ENCODE assay signal across 3 cellular contexts in genomic region chr2:120435671-120436459, GRCh38.
TF ChIP-seq lines count a peak whose summit lies in the region.

No MANE protein-coding gene starts in this region.

TF ChIP-seq in A549, 52 proteins besides CTCF, POLR2A, EP300 and RAD21:
- TF ChIP-seq MAZ (IDR thresholded peaks at IDR 0.05; ENCODE audit: borderline replicate concordance, low read depth, low read length) (no peak), NFE2L2 (conservative IDR thresholded peaks at IDR 0.05; ENCODE audit: low read length) (no peak), NR3C1 (IDR thresholded peaks at IDR 0.05) (no peak), CHD4 (IDR thresholded peaks at IDR 0.05; ENCODE audit: borderline replicate concordance) (no peak), MAFK (IDR thresholded peaks at IDR 0.05; ENCODE audit: partially characterized antibody) (no peak), HOXB5 (CRISPR knock-in tag; IDR thresholded peaks at IDR 0.05) (no peak), CBX2 (IDR thresholded peaks at IDR 0.05; ENCODE audit: borderline replicate concordance, low read depth) (no peak), FOXS1 (CRISPR knock-in tag; IDR thresholded peaks at IDR 0.05) (no peak), HOXB13 (CRISPR knock-in tag; IDR thresholded peaks at IDR 0.05; ENCODE audit: low read depth) (no peak), ELK1 (IDR thresholded peaks at IDR 0.05; ENCODE audit: low read depth, low read length) (no peak), HES2 (IDR thresholded peaks at IDR 0.05) (no peak), JUNB (IDR thresholded peaks at IDR 0.05) (no peak)
- TF ChIP-seq, protein P1, sequence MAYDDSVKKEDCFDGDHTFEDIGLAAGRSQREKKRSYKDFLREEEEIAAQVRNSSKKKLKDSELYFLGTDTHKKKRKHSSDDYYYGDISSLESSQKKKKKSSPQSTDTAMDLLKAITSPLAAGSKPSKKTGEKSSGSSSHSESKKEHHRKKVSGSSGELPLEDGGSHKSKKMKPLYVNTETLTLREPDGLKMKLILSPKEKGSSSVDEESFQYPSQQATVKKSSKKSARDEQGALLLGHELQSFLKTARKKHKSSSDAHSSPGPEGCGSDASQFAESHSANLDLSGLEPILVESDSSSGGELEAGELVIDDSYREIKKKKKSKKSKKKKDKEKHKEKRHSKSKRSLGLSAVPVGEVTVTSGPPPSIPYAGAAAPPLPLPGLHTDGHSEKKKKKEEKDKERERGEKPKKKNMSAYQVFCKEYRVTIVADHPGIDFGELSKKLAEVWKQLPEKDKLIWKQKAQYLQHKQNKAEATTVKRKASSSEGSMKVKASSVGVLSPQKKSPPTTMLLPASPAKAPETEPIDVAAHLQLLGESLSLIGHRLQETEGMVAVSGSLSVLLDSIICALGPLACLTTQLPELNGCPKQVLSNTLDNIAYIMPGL (CRISPR knock-in tag; IDR thresholded peaks at IDR 0.05; ENCODE audit: borderline replicate concordance) = no peak
- TF ChIP-seq, protein P2, sequence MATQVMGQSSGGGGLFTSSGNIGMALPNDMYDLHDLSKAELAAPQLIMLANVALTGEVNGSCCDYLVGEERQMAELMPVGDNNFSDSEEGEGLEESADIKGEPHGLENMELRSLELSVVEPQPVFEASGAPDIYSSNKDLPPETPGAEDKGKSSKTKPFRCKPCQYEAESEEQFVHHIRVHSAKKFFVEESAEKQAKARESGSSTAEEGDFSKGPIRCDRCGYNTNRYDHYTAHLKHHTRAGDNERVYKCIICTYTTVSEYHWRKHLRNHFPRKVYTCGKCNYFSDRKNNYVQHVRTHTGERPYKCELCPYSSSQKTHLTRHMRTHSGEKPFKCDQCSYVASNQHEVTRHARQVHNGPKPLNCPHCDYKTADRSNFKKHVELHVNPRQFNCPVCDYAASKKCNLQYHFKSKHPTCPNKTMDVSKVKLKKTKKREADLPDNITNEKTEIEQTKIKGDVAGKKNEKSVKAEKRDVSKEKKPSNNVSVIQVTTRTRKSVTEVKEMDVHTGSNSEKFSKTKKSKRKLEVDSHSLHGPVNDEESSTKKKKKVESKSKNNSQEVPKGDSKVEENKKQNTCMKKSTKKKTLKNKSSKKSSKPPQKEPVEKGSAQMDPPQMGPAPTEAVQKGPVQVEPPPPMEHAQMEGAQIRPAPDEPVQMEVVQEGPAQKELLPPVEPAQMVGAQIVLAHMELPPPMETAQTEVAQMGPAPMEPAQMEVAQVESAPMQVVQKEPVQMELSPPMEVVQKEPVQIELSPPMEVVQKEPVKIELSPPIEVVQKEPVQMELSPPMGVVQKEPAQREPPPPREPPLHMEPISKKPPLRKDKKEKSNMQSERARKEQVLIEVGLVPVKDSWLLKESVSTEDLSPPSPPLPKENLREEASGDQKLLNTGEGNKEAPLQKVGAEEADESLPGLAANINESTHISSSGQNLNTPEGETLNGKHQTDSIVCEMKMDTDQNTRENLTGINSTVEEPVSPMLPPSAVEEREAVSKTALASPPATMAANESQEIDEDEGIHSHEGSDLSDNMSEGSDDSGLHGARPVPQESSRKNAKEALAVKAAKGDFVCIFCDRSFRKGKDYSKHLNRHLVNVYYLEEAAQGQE (IDR thresholded peaks at IDR 0.05) = no peak
TF ChIP-seq in A549: peak in this region for 0.

TF ChIP-seq in IMR-90, 13 proteins besides CTCF, POLR2A, EP300 and RAD21:
- TF ChIP-seq MXI1 (IDR thresholded peaks at IDR 0.05; ENCODE audit: borderline replicate concordance, low read depth, low read length) (no peak), MAFK (IDR thresholded peaks at IDR 0.05; ENCODE audit: low read depth, low read length) (no peak), RFX5 (IDR thresholded peaks at IDR 0.05; ENCODE audit: low read depth, low read length) (no peak), ELK1 (IDR thresholded peaks at IDR 0.05; ENCODE audit: borderline replicate concordance, low read depth, low read length) (no peak), NFE2L2 (IDR thresholded peaks at IDR 0.05; ENCODE audit: low read depth, low read length) (no peak), CEBPB (IDR thresholded peaks at IDR 0.05; ENCODE audit: low read depth, low read length) (no peak), BHLHE40 (IDR thresholded peaks at IDR 0.05; ENCODE audit: low read depth, low read length) (no peak), MAZ (IDR thresholded peaks at IDR 0.05; ENCODE audit: borderline replicate concordance, low read depth, low read length) (no peak), FOS (IDR thresholded peaks at IDR 0.05; ENCODE audit: low read depth, low read length) (no peak), CHD1 (IDR thresholded peaks at IDR 0.05; ENCODE audit: low read depth, low read length) (no peak), RCOR1 (IDR thresholded peaks at IDR 0.05; ENCODE audit: insufficient replicate concordance, low read length) (no peak), SMC3 (IDR thresholded peaks at IDR 0.05; ENCODE audit: low read depth, low read length) (no peak)
- TF ChIP-seq, protein P3, sequence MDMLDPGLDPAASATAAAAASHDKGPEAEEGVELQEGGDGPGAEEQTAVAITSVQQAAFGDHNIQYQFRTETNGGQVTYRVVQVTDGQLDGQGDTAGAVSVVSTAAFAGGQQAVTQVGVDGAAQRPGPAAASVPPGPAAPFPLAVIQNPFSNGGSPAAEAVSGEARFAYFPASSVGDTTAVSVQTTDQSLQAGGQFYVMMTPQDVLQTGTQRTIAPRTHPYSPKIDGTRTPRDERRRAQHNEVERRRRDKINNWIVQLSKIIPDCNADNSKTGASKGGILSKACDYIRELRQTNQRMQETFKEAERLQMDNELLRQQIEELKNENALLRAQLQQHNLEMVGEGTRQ (IDR thresholded peaks at IDR 0.05; ENCODE audit: low read depth, low read length) = no peak

TF ChIP-seq in H1, 55 proteins besides CTCF, POLR2A, EP300 and RAD21:
- TF ChIP-seq SP2 (IDR thresholded peaks at IDR 0.05; ENCODE audit: low read length) (no peak), ASH2L (IDR thresholded peaks at IDR 0.05; ENCODE audit: low read length) (no peak), CBX5 (IDR thresholded peaks at IDR 0.05; ENCODE audit: low read depth, low read length) (no peak), CBX8 (IDR thresholded peaks at IDR 0.05; ENCODE audit: borderline replicate concordance, low read depth, low read length) (no peak), CHD1 (IDR thresholded peaks at IDR 0.05; ENCODE audit: low read depth, low read length) (no peak), BCL11A (IDR thresholded peaks at IDR 0.05; ENCODE audit: low read depth in 2 of 2, low read length in 2 of 2) (no peak), TBP (IDR thresholded peaks at IDR 0.05; ENCODE audit: low read depth, low read length) (no peak), SIN3A (conservative IDR thresholded peaks at IDR 0.05 in 1 of 2, IDR thresholded peaks at IDR 0.05 in 1 of 2; ENCODE audit: low read depth in 1 of 2, low read length in 2 of 2) (no peak), EZH2 (IDR thresholded peaks at IDR 0.05; ENCODE audit: low read depth, low read length, severe bottlenecking) (no peak), CEBPB (IDR thresholded peaks at IDR 0.05; ENCODE audit: low read depth, low read length) (no peak), SIX5 (IDR thresholded peaks at IDR 0.05; ENCODE audit: low read depth, low read length) (no peak), HDAC6 (IDR thresholded peaks at IDR 0.05; ENCODE audit: low read depth, low read length) (no peak), HDAC2 (IDR thresholded peaks at IDR 0.05; ENCODE audit: borderline replicate concordance in 1 of 2, low read depth in 2 of 2, low read length in 2 of 2) (no peak)
- TF ChIP-seq, protein P4, sequence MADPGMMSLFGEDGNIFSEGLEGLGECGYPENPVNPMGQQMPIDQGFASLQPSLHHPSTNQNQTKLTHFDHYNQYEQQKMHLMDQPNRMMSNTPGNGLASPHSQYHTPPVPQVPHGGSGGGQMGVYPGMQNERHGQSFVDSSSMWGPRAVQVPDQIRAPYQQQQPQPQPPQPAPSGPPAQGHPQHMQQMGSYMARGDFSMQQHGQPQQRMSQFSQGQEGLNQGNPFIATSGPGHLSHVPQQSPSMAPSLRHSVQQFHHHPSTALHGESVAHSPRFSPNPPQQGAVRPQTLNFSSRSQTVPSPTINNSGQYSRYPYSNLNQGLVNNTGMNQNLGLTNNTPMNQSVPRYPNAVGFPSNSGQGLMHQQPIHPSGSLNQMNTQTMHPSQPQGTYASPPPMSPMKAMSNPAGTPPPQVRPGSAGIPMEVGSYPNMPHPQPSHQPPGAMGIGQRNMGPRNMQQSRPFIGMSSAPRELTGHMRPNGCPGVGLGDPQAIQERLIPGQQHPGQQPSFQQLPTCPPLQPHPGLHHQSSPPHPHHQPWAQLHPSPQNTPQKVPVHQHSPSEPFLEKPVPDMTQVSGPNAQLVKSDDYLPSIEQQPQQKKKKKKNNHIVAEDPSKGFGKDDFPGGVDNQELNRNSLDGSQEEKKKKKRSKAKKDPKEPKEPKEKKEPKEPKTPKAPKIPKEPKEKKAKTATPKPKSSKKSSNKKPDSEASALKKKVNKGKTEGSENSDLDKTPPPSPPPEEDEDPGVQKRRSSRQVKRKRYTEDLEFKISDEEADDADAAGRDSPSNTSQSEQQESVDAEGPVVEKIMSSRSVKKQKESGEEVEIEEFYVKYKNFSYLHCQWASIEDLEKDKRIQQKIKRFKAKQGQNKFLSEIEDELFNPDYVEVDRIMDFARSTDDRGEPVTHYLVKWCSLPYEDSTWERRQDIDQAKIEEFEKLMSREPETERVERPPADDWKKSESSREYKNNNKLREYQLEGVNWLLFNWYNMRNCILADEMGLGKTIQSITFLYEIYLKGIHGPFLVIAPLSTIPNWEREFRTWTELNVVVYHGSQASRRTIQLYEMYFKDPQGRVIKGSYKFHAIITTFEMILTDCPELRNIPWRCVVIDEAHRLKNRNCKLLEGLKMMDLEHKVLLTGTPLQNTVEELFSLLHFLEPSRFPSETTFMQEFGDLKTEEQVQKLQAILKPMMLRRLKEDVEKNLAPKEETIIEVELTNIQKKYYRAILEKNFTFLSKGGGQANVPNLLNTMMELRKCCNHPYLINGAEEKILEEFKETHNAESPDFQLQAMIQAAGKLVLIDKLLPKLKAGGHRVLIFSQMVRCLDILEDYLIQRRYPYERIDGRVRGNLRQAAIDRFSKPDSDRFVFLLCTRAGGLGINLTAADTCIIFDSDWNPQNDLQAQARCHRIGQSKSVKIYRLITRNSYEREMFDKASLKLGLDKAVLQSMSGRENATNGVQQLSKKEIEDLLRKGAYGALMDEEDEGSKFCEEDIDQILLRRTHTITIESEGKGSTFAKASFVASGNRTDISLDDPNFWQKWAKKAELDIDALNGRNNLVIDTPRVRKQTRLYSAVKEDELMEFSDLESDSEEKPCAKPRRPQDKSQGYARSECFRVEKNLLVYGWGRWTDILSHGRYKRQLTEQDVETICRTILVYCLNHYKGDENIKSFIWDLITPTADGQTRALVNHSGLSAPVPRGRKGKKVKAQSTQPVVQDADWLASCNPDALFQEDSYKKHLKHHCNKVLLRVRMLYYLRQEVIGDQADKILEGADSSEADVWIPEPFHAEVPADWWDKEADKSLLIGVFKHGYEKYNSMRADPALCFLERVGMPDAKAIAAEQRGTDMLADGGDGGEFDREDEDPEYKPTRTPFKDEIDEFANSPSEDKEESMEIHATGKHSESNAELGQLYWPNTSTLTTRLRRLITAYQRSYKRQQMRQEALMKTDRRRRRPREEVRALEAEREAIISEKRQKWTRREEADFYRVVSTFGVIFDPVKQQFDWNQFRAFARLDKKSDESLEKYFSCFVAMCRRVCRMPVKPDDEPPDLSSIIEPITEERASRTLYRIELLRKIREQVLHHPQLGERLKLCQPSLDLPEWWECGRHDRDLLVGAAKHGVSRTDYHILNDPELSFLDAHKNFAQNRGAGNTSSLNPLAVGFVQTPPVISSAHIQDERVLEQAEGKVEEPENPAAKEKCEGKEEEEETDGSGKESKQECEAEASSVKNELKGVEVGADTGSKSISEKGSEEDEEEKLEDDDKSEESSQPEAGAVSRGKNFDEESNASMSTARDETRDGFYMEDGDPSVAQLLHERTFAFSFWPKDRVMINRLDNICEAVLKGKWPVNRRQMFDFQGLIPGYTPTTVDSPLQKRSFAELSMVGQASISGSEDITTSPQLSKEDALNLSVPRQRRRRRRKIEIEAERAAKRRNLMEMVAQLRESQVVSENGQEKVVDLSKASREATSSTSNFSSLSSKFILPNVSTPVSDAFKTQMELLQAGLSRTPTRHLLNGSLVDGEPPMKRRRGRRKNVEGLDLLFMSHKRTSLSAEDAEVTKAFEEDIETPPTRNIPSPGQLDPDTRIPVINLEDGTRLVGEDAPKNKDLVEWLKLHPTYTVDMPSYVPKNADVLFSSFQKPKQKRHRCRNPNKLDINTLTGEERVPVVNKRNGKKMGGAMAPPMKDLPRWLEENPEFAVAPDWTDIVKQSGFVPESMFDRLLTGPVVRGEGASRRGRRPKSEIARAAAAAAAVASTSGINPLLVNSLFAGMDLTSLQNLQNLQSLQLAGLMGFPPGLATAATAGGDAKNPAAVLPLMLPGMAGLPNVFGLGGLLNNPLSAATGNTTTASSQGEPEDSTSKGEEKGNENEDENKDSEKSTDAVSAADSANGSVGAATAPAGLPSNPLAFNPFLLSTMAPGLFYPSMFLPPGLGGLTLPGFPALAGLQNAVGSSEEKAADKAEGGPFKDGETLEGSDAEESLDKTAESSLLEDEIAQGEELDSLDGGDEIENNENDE (IDR thresholded peaks at IDR 0.05; ENCODE audit: insufficient replicate concordance, low read length) = no peak
